ENCODE assay signal across 8 cellular contexts in genomic region chr11:119169272-119169719, GRCh38. TPM values are rescaled to one million over a fixed set of nuclear protein-coding genes. Genes with fewer than 3 reads are reported as not detected.
DNase-seq lines count a peak whose midpoint lies in the region; ATAC-seq and TF ChIP-seq lines count a peak whose summit lies in the region.

No MANE protein-coding gene starts in this region.

- H3K27me3 ChIP-seq in muscle layer of duodenum (ENCODE audit: low read depth, low read length) = no peaks in the 10 kb centered on the region

- CTCF ChIA-PET in activated B cell treated with CpG ODN at 0.5 μM for 24 hours (lab: Charles Lee) = interaction anchor here (0.6 to 1.5 kb wide), 11 partner anchors 15 to 154 kb away, joined by 3 to 23 read pairs (median 4); partner anchors contain the start of genes CBL, HINFP and VPS11

- intact Hi-C loops in activated B cell treated with CpG ODN at 0.5 μM for 24 hours (cut with micrococcal nuclease) = loop anchor here (1.0 to 2.0 kb wide), 3 partner anchors 16 to 75 kb away; partner anchors contain the start of genes HINFP and NHERF4

- peak overlapping the region; percentile 84 to 85 for H3K4me3 ChIP-seq in muscle layer of duodenum (ENCODE audit: low read depth in 1 of 2, low read length in 2 of 2)

- no peaks in the 10 kb centered on the region for H3K9me3 Mint-ChIP-seq in activated B cell treated with CpG ODN at 0.5 μM for 24 hours

- peaks cover 5% of the 10 kb centered on the region for H3K4me1 Mint-ChIP-seq in activated B cell treated with CpG ODN at 0.5 μM for 24 hours

- H3K9me3 ChIP-seq in muscle layer of duodenum (ENCODE audit: control insufficient read depth in 1 of 2, low read length in 2 of 2) = no peaks in the 10 kb centered on the region

- H3K27me3 Mint-ChIP-seq in activated B cell treated with CpG ODN at 0.5 μM for 24 hours = no peaks in the 10 kb centered on the region

- H3K27ac ChIP-seq in epithelial cell of prostate (peak overlapping the region; percentile 89), muscle layer of duodenum (ENCODE audit: low read length) (peak overlapping the region; percentile 83), temporal lobe (ENCODE audit: low read depth, low read length) (peak overlapping the region; percentile 55)

- H3K4me3 Mint-ChIP-seq in activated B cell treated with CpG ODN at 0.5 μM for 24 hours = peak overlapping the region; percentile 86

- H3K36me3 Mint-ChIP-seq in activated B cell treated with CpG ODN at 0.5 μM for 24 hours (ENCODE audit: low read depth) = peaks cover 2% of the 10 kb centered on the region

- peak; percentile 42 to 53 for ATAC-seq in activated CD4-positive, CD25-positive, alpha-beta regulatory T cell treated with anti-CD3 and anti-CD28 coated beads, Interleukin-2, amount 50 U/mL, for 24 hours
- peak; percentile 16 for ATAC-seq in HG03196 (IDR thresholded peaks at IDR 0.05; ENCODE audit: unreplicated experiment)
- peak; percentile 36 for ATAC-seq in activated B cell treated with CpG ODN at 0.5 μM for 24 hours (ENCODE audit: low read depth)
- ATAC-seq in HG03469 (IDR thresholded peaks at IDR 0.05; ENCODE audit: unreplicated experiment) = no peak

- H3K4me1 ChIP-seq in muscle layer of duodenum (ENCODE audit: control insufficient read depth in 1 of 2, insufficient read depth in 2 of 2, low read length in 2 of 2) = peaks cover 4 to 5% of the 10 kb centered on the region in 2 donors

- no peak for TF ChIP-seq CTCF in activated B cell treated with CpG ODN at 0.5 μM for 24 hours (IDR thresholded peaks at IDR 0.05)

- peaks cover 6 to 12% of the 10 kb centered on the region in 2 donors for H3K36me3 ChIP-seq in muscle layer of duodenum (ENCODE audit: control insufficient read depth in 1 of 2, insufficient read depth in 2 of 2, low read length in 2 of 2)

- H3K27ac Mint-ChIP-seq in activated B cell treated with CpG ODN at 0.5 μM for 24 hours = peak overlapping the region; percentile 50

- POLR2A ChIA-PET in activated B cell treated with CpG ODN at 0.5 μM for 24 hours (lab: Charles Lee) = interaction anchor here (0.5 to 1.6 kb wide), 16 partner anchors 9 to 165 kb away, joined by 3 to 12 read pairs (median 4); partner anchors contain the start of genes C2CD2L, CBL, HINFP and RNF26

- DNase-seq in activated CD4-positive, CD25-positive, alpha-beta regulatory T cell treated with anti-CD3 and anti-CD28 coated beads, Interleukin-2, amount 50 U/mL, for 72 hours = no peak
- DNase-seq in activated B cell treated with CpG ODN at 0.5 μM for 24 hours (no peak), epithelial cell of prostate (ENCODE audit: low read depth, low spot score) (no peak)

RNA-seq across cellular contexts. Expression of gene NLRX1, which starts 0.8 kb away (rescaled TPM):
- total RNA-seq in activated B cell treated with CpG ODN at 0.5 μM for 24 hours = 9.8 TPM in 2 replicates
- total RNA-seq in temporal lobe = 3.9 TPM

RNA-seq across cellular contexts. Expression of gene NHERF4, which starts 16.0 kb away (rescaled TPM):
- 0.13 and 0.27 TPM in 2 replicates for total RNA-seq in activated B cell treated with CpG ODN at 0.5 μM for 24 hours
- not detected for total RNA-seq in temporal lobe

RNA-seq across cellular contexts. Expression of gene ABCG4, which starts 20.4 kb away (rescaled TPM):
- not detected in 2 replicates for total RNA-seq in activated B cell treated with CpG ODN at 0.5 μM for 24 hours
- 3.0 TPM for total RNA-seq in temporal lobe

RNA-seq across cellular contexts. Expression of gene CBL, which starts 36.8 kb away (rescaled TPM):
- total RNA-seq in activated B cell treated with CpG ODN at 0.5 μM for 24 hours (26.2 and 27.8 TPM in 2 replicates), temporal lobe (16.7 TPM)

RNA-seq across cellular contexts. Expression of gene HINFP, which starts 47.9 kb away (rescaled TPM):
- total RNA-seq in activated B cell treated with CpG ODN at 0.5 μM for 24 hours = 47.8 and 62.6 TPM in 2 replicates
- total RNA-seq in temporal lobe = 20.2 TPM
